ENCODE assay signal across 8 cellular contexts in genomic region chrX:132958086-132958703, GRCh38. TPM values are rescaled to one million over a fixed set of nuclear protein-coding genes. Genes with fewer than 3 reads are reported as not detected.
DNase-seq lines count a peak whose midpoint lies in the region; ATAC-seq and TF ChIP-seq lines count a peak whose summit lies in the region.

HS6ST2 (minus strand) TSS chrX:132958629.

- peak within 1 kb of the TSS; percentile 45 to 61 (median 56) for H3K4me3 ChIP-seq in esophagus squamous epithelium
- H3K4me3 ChIP-seq in trophoblast cell (ENCODE audit: low read depth, low read length), result peak within 1 kb of the TSS; percentile 49

- no peaks in the 10 kb centered on the region for H3K79me1 ChIP-seq in trophoblast cell (ENCODE audit: low read length)

- POLR2A ChIA-PET in RWPE1 (lab: Yijun Ruan, JAX; ENCODE audit: low non-redundant PET), result no interaction called here

- H3K27me3 ChIP-seq in esophagus squamous epithelium (peaks cover 0 to 37% (median 3%) of the 10 kb centered on the region in 4 donors), trophoblast cell (ENCODE audit: insufficient read depth, low read length) (peaks cover 27% of the 10 kb centered on the region)

- H2AFZ ChIP-seq in trophoblast cell (ENCODE audit: insufficient read depth, low read length, poor library complexity), result peak within 1 kb of the TSS; percentile 14

- no peak within 1 kb of the TSS for H3K18ac ChIP-seq in trophoblast cell (ENCODE audit: low read length)

- H2AK5ac ChIP-seq in trophoblast cell (ENCODE audit: low read length), result no peak within 1 kb of the TSS

- no peak within 1 kb of the TSS for H3K23ac ChIP-seq in trophoblast cell (ENCODE audit: low read length)

- no peak within 1 kb of the TSS for H3K9ac ChIP-seq in trophoblast cell (ENCODE audit: low read length)

- no peak for TF ChIP-seq POLR2A in esophagus squamous epithelium (IDR thresholded peaks at IDR 0.05)

- peak within 1 kb of the TSS; percentile 89 for H3K4me2 ChIP-seq in trophoblast cell (ENCODE audit: low read length)

- H2BK5ac ChIP-seq in trophoblast cell (ENCODE audit: low read depth, low read length, poor library complexity), result no peak within 1 kb of the TSS

- intact Hi-C loops in esophagus squamous epithelium (cut with DNase I), result no loop called here

- H3K4me1 ChIP-seq in esophagus squamous epithelium (peaks cover 0 to 40% (median 4%) of the 10 kb centered on the region in 3 donors), trophoblast cell (ENCODE audit: control insufficient read depth in 1 of 2, insufficient read depth in 2 of 2, low read length in 2 of 2) (peaks cover 10 to 35% of the 10 kb centered on the region in 2 experiments)

- ATAC-seq in GM21423 (IDR thresholded peaks at IDR 0.05; ENCODE audit: unreplicated experiment), result no peak
- ATAC-seq in GM21515 (IDR thresholded peaks at IDR 0.05; ENCODE audit: unreplicated experiment), result no peak

- no peak within 1 kb of the TSS for H4K8ac ChIP-seq in trophoblast cell (ENCODE audit: low read depth, low read length)

- no peak within 1 kb of the TSS for H3K14ac ChIP-seq in trophoblast cell (ENCODE audit: low read length)

- H3K79me2 ChIP-seq in trophoblast cell (ENCODE audit: control insufficient read depth, insufficient read depth, low read length, poor library complexity), result no peaks in the 10 kb centered on the region

- H4K12ac ChIP-seq in trophoblast cell (ENCODE audit: low read depth, low read length), result no peak within 1 kb of the TSS

- no peaks in the 10 kb centered on the region for H3K36me3 ChIP-seq in esophagus squamous epithelium
- H3K36me3 ChIP-seq in trophoblast cell (ENCODE audit: control insufficient read depth in 1 of 2, insufficient read depth in 2 of 2, low read length in 2 of 2), result no peaks in the 10 kb centered on the region

- TF ChIP-seq CTCF in RWPE1 (conservative IDR thresholded peaks at IDR 0.05; ENCODE audit: low read depth), result no peak
- peak in 1 of 6 experiments; percentile 33 for TF ChIP-seq CTCF in esophagus squamous epithelium (IDR thresholded peaks at IDR 0.05)
- TF ChIP-seq CTCF in GM20000 (IDR thresholded peaks at IDR 0.05; ENCODE audit: extremely low read depth, missing control alignments), result no peak

- CTCF ChIA-PET in RWPE1 (lab: Yijun Ruan, JAX), result interaction anchor here (0.6 to 0.7 kb wide), 2 partner anchors 118 to 475 kb away, joined by 3 to 4 read pairs; no protein-coding TSS in a partner anchor

- 22 to 58% methylated on average over 4 to 22 of the region's 63 CpGs for WGBS in esophagus squamous epithelium, 2 donors
- WGBS in trophoblast cell (ENCODE audit: extremely low coverage, insufficient coverage, insufficient read length), result no CpG with 5 or more reads among the region's 63 CpGs

- H3K9me3 ChIP-seq in esophagus squamous epithelium (no peaks in the 10 kb centered on the region), trophoblast cell (ENCODE audit: insufficient read depth, low read depth, low read length) (no peaks in the 10 kb centered on the region)

- DNase-seq in ELF-1 (ENCODE audit: low read depth, low spot score), result peak; percentile 79
- peak; percentile 22 for DNase-seq in RWPE1 (ENCODE audit: low spot score)
- DNase-seq in esophagus squamous epithelium (lab: John Stamatoyannopoulos, UW), result no peak
- peak in 1 of 2 donors; percentile 19 for DNase-seq in trophoblast cell
- no peak for DNase-seq in glomerular visceral epithelial cell (ENCODE audit: extremely low spot score)
- no peak for DNase-seq in GM20000 (ENCODE audit: low spot score)

- H4K91ac ChIP-seq in trophoblast cell (ENCODE audit: low read depth, low read length), result no peak within 1 kb of the TSS

- H3K4ac ChIP-seq in trophoblast cell (ENCODE audit: low read depth, low read length), result no peak within 1 kb of the TSS

- no peak within 1 kb of the TSS for H2BK120ac ChIP-seq in trophoblast cell (ENCODE audit: insufficient read depth, low read length, poor library complexity)

- H3K27ac ChIP-seq in RWPE1 (no peak within 1 kb of the TSS), esophagus squamous epithelium (peak within 1 kb of the TSS in 1 of 4 donors; percentile 19), trophoblast cell (ENCODE audit: low read depth, low read length) (no peak within 1 kb of the TSS)

- no peak within 1 kb of the TSS for H2BK12ac ChIP-seq in trophoblast cell (ENCODE audit: low read length)

RNA-seq across cellular contexts. Expression of gene HS6ST2, which starts in this region (rescaled TPM):
- 1 to 10 TPM; 6.3 to 9.0 (median 7.1) TPM for total RNA-seq in esophagus squamous epithelium
- polyA plus RNA-seq in trophoblast cell (2013), result 1.1 TPM in 2 replicates

Comparison
In these comparisons a context has a peak if more than half of its experiments do, and no peak if none do; other contexts are left out.
1. DNase-seq: peak in ELF-1 (single experiment) and RWPE1 (single experiment); none in esophagus squamous epithelium (single experiment), glomerular visceral epithelial cell (single experiment) and GM20000 (single experiment).